Comparison of ENCODE assay signal across 13 cellular contexts in genomic region chr18:11511434-11512095, GRCh38.
DNase-seq lines count a peak whose midpoint lies in the region; ATAC-seq and FAIRE-seq lines count a peak whose summit lies in the region.
"Had no signal": no experiment of that assay in that cellular context is flagged by ENCODE, and none has a peak within 500 bp of the region (broad histone marks: within the 10 kb centered on the region; RNA-seq: fewer than 3 reads in every experiment).

No MANE protein-coding gene starts in this region.

- H3K27ac ChIP-seq in BLaER1 = peak overlapping the region; percentile 70
- H3K27ac ChIP-seq: skin epidermis had no signal

- no peak overlapping the region for H3K4me3 ChIP-seq in BLaER1
- H3K4me3 ChIP-seq: lung, skin epidermis had no signal

- FAIRE-seq in GM19239 (lab: Jason Lieb, UNC) = peak; percentile 98

- H3K4me1 ChIP-seq in BLaER1 = peaks cover 18% of the 10 kb centered on the region

- no peaks in the 10 kb centered on the region for H4K20me1 ChIP-seq in BLaER1

- H3K9ac ChIP-seq in BLaER1 = peak overlapping the region; percentile 21; the same call in 1 of the 2 replicates

- H3K4me2 ChIP-seq in BLaER1 = peak overlapping the region; percentile 58

- H3K9me3 ChIP-seq in BLaER1 = no peaks in the 10 kb centered on the region

- H3K36me3 ChIP-seq in BLaER1 = no peaks in the 10 kb centered on the region

- H3K27me3 ChIP-seq in BLaER1 = no peaks in the 10 kb centered on the region

- peak; percentile 91 for ATAC-seq in HG02763 (IDR thresholded peaks at IDR 0.05; ENCODE audit: unreplicated experiment)
- peak; percentile 80 for ATAC-seq in HG03565 (IDR thresholded peaks at IDR 0.05; ENCODE audit: unreplicated experiment)
- ATAC-seq: activated T-cell treated with anti-CD3 and anti-CD28 coated beads, Interleukin-2, amount 50 U/mL, for 4 hours; stimulated activated effector memory CD8-positive, alpha-beta T cell treated with anti-CD3 and anti-CD28 coated beads, Interleukin-12 subunit alpha, Interleukin-12 subunit beta, amount 100 ng/mL, for 72 hours had no signal

- peak; percentile 31 for DNase-seq in GM19239 (ENCODE audit: insufficient read length, low spot score)
- no peak for DNase-seq in hypothalamus (lab: John Stamatoyannopoulos, UW)
- DNase-seq in stimulated activated CD4-positive, alpha-beta T cell treated with anti-CD3 and anti-CD28 coated beads, Interleukin-12 subunit alpha, Interleukin-12 subunit beta, amount 100 ng/mL, for 4 hours = no peak
- DNase-seq in NCI-H526 treated with DMSO at 0.1 percent for 48 hours (lab: John Stamatoyannopoulos, UW) = no peak
- no peak for DNase-seq in DMS 273 treated with DMSO at 0.1 percent for 48 hours (lab: John Stamatoyannopoulos, UW)
- DNase-seq: activated T-cell treated with anti-CD3 and anti-CD28 coated beads, Interleukin-2, amount 50 U/mL, for 4 hours; foreskin fibroblast had no signal
